Comparison of ENCODE assay signal across 9 cellular contexts in the genomic region with DNA sequence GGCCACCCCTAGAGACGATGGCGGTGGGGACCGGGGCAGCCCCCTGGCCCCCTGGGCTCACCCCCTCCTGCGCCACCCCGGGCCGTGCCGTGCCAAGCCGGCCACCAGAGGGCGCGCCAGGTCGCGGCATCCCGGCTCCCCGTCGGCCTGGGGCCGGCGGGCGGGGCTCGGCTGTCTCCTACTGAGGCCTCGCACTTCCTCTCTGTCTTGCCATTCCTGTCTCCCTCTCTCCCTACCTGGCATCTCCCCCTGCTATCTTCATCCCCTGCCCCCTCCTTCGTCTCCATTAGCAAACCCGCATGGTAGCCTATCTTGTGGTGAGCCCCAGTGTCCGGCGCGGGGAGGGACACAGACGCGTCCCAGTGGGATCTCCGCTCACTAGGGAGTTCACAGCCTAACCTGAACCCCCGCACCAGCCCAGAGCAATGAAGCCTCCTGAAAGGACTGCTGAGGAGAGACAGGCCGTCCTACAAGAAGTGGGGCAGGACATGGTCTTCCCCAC. TPM values are rescaled to one million over a fixed set of nuclear protein-coding genes. Genes with fewer than 3 reads are reported as not detected.
A peak's percentile ranks its signal among the peaks of the same experiment; 100 is the strongest.
DNase-seq lines count a peak whose midpoint lies in the region; ATAC-seq and TF ChIP-seq lines count a peak whose summit lies in the region.
"Had no signal": no experiment of that assay in that cellular context is flagged by ENCODE, and none has a peak within 500 bp of the region (broad histone marks: within the 10 kb centered on the region; RNA-seq: fewer than 3 reads in every experiment).

No MANE protein-coding gene starts in this region.

- in situ Hi-C loops in GM23248 (cut with MboI) = loop anchor here (10.0 kb wide), 1 partner anchor 145 kb away; no protein-coding TSS in a partner anchor

- no peaks in the 10 kb centered on the region for H3K27me3 ChIP-seq in GM23248 (replicated peaks; ENCODE audit: insufficient read depth)

- ATAC-seq in activated naive CD8-positive, alpha-beta T cell treated with anti-CD3 and anti-CD28 coated beads, Interleukin-2, amount 50 U/mL, for 24 hours = peak; percentile 96
- ATAC-seq in left cardiac atrium = peak; percentile 96 to 97

- DNase-seq in ELR (ENCODE audit: low read depth) (peak; percentile 64), GM23248 (peak; percentile 80), LHCN-M2 (ENCODE audit: low read depth) (peak; percentile 32), T follicular helper cell (ENCODE audit: low read depth) (peak; percentile 55), left cardiac atrium (peak; percentile 78), progenitor cell of endocrine pancreas (ENCODE audit: low spot score, unreplicated experiment) (peak; percentile 85), ureter (ENCODE audit: low spot score) (peak; percentile 78)
- peak; percentile 84 for DNase-seq in activated naive CD8-positive, alpha-beta T cell treated with anti-CD3 and anti-CD28 coated beads, Interleukin-2, amount 50 U/mL, for 24 hours

- H3K36me3 Mint-ChIP-seq in activated naive CD8-positive, alpha-beta T cell treated with anti-CD3 and anti-CD28 coated beads, Interleukin-2, amount 50 U/mL, for 24 hours (ENCODE audit: low read depth) = no peaks in the 10 kb centered on the region
- H3K36me3 Mint-ChIP-seq in progenitor cell of endocrine pancreas (ENCODE audit: insufficient read depth) = no peaks in the 10 kb centered on the region

- H3F3A ChIP-seq in GM23248 (ENCODE audit: insufficient read depth) = no peaks in the 10 kb centered on the region

- WGBS in GM23248 (ENCODE audit: low coverage in 1 of 2, low lambda C conversion rate in 2 of 2, missing lambda C conversion rate in 2 of 2), 2 experiments = 3 to 4% methylated on average over 28 to 29 of the region's 30 CpGs

- no peaks in the 10 kb centered on the region; the same call in 1 of the 2 replicates for H3K4me1 ChIP-seq in GM23248 (ENCODE audit: insufficient read depth)

- H2AFZ ChIP-seq in GM23248 = peak overlapping the region; percentile 92

- H3K4me3 ChIP-seq in GM23248 = peak overlapping the region; percentile 62

- no peak overlapping the region for H3K27ac ChIP-seq in GM23248

- peaks cover 5% of the 10 kb centered on the region for H3K4me1 Mint-ChIP-seq in activated naive CD8-positive, alpha-beta T cell treated with anti-CD3 and anti-CD28 coated beads, Interleukin-2, amount 50 U/mL, for 24 hours
- H3K4me1 Mint-ChIP-seq in progenitor cell of endocrine pancreas (ENCODE audit: low read depth) = peaks cover 16% of the 10 kb centered on the region

- intact Hi-C loops in left cardiac atrium (cut with DNase I) = loop anchor here (1.0 to 10.0 kb wide), 4 partner anchors 146 to 177 kb away; no protein-coding TSS in a partner anchor

- no peaks in the 10 kb centered on the region for H4K20me1 ChIP-seq in GM23248 (ENCODE audit: insufficient read depth)

- H3K4me2 ChIP-seq in GM23248 (ENCODE audit: unreplicated experiment) = peak overlapping the region; percentile 64

- no peak overlapping the region for H3K27ac Mint-ChIP-seq in activated naive CD8-positive, alpha-beta T cell treated with anti-CD3 and anti-CD28 coated beads, Interleukin-2, amount 50 U/mL, for 24 hours
- no peak overlapping the region for H3K27ac Mint-ChIP-seq in progenitor cell of endocrine pancreas

- peak; percentile 98 for TF ChIP-seq CTCF in progenitor cell of endocrine pancreas (IDR thresholded peaks at IDR 0.05; ENCODE audit: unreplicated experiment)

- H3K36me3 ChIP-seq in GM23248 (ENCODE audit: low read depth) = no peaks in the 10 kb centered on the region

- H3K9me2 ChIP-seq in GM23248 (ENCODE audit: insufficient read depth) = no peaks in the 10 kb centered on the region

- H3K4me3 Mint-ChIP-seq in activated naive CD8-positive, alpha-beta T cell treated with anti-CD3 and anti-CD28 coated beads, Interleukin-2, amount 50 U/mL, for 24 hours = peak overlapping the region; percentile 55
- peak overlapping the region; percentile 76 for H3K4me3 Mint-ChIP-seq in progenitor cell of endocrine pancreas (ENCODE audit: low read depth)

- H3K79me2 ChIP-seq in GM23248 (ENCODE audit: insufficient read depth) = no peaks in the 10 kb centered on the region

- no peaks in the 10 kb centered on the region for H3K9me3 ChIP-seq in GM23248 (ENCODE audit: low read depth)

- peaks cover 13% of the 10 kb centered on the region for H3K27me3 Mint-ChIP-seq in activated naive CD8-positive, alpha-beta T cell treated with anti-CD3 and anti-CD28 coated beads, Interleukin-2, amount 50 U/mL, for 24 hours
- H3K27me3 Mint-ChIP-seq in progenitor cell of endocrine pancreas = peaks cover 26% of the 10 kb centered on the region

- H3K9ac ChIP-seq in GM23248 = peak overlapping the region; percentile 33; the same call in 1 of the 2 replicates

- H3K9me3 Mint-ChIP-seq in activated naive CD8-positive, alpha-beta T cell treated with anti-CD3 and anti-CD28 coated beads, Interleukin-2, amount 50 U/mL, for 24 hours = no peaks in the 10 kb centered on the region
- no peaks in the 10 kb centered on the region for H3K9me3 Mint-ChIP-seq in progenitor cell of endocrine pancreas (ENCODE audit: low read depth)

RNA-seq across cellular contexts. Expression of a gene that starts 29.8 kb away (rescaled TPM):
- not detected in 2 replicates for total RNA-seq in GM23248 (2014; rRNA removed; shearing (Covaris generic))
- not detected in 2 replicates for polyA plus RNA-seq in GM23248 (2016; fragmentation: Nextera tagmentation; extraction: Ambion mirVana)
- total RNA-seq in LHCN-M2 (2014; rRNA removed) (not detected in 2 replicates), left cardiac atrium (under 1 TPM in 1 of 2 donors, not detected in 1; 0.68 TPM), progenitor cell of endocrine pancreas (0.55 TPM in 1 of 2 replicates, not detected in the other), ureter (6.2 TPM)
- polyA plus RNA-seq in LHCN-M2 (2012) = not detected
- total RNA-seq: renal cortical epithelial cell had no signal

Comparison
In these comparisons a context has a peak if more than half of its experiments do, and no peak if none do; other contexts are left out.
1. DNase-seq: peak in every context shown above with its lines; median percentile 85 in progenitor cell of endocrine pancreas; 84 in activated naive CD8-positive, alpha-beta T cell treated with anti-CD3 and anti-CD28 coated beads, Interleukin-2, amount 50 U/mL, for 24 hours; 80 in GM23248; 78 in left cardiac atrium; 78 in ureter; 64 in ELR; 55 in T follicular helper cell; 32 in LHCN-M2.